1 cellular context compared by ENCODE assay signal in genomic region chr7:26187380-26188290, GRCh38.
TF ChIP-seq lines count a peak whose summit lies in the region.

No MANE protein-coding gene starts in this region.

TF ChIP-seq in GM12878, 131 proteins besides CTCF, POLR2A, EP300 and RAD21 (continued from another document):
- TF ChIP-seq E2F4 (IDR thresholded peaks at IDR 0.05; ENCODE audit: low read depth, low read length), result no peak
- TF ChIP-seq, protein P1, sequence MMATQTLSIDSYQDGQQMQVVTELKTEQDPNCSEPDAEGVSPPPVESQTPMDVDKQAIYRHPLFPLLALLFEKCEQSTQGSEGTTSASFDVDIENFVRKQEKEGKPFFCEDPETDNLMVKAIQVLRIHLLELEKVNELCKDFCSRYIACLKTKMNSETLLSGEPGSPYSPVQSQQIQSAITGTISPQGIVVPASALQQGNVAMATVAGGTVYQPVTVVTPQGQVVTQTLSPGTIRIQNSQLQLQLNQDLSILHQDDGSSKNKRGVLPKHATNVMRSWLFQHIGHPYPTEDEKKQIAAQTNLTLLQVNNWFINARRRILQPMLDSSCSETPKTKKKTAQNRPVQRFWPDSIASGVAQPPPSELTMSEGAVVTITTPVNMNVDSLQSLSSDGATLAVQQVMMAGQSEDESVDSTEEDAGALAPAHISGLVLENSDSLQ (IDR thresholded peaks at IDR 0.05), result no peak
- no peak for TF ChIP-seq GATAD2B (conservative IDR thresholded peaks at IDR 0.05; ENCODE audit: low read depth)
- TF ChIP-seq MYC (IDR thresholded peaks at IDR 0.05; ENCODE audit: insufficient read depth, insufficient read length, insufficient replicate concordance, low read length, severe bottlenecking), result no peak
- TF ChIP-seq, protein P2, sequence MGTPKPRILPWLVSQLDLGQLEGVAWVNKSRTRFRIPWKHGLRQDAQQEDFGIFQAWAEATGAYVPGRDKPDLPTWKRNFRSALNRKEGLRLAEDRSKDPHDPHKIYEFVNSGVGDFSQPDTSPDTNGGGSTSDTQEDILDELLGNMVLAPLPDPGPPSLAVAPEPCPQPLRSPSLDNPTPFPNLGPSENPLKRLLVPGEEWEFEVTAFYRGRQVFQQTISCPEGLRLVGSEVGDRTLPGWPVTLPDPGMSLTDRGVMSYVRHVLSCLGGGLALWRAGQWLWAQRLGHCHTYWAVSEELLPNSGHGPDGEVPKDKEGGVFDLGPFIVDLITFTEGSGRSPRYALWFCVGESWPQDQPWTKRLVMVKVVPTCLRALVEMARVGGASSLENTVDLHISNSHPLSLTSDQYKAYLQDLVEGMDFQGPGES (IDR thresholded peaks at IDR 0.05), result no peak
- no peak for TF ChIP-seq STAT3 (IDR thresholded peaks at IDR 0.05; ENCODE audit: low read depth, low read length)
- TF ChIP-seq PAX8 (IDR thresholded peaks at IDR 0.05), result no peak
- no peak; the same call in none of the 2 replicates for TF ChIP-seq ZBTB4 (CRISPR knock-in tag; IDR thresholded peaks at IDR 0.05)
- TF ChIP-seq RELA (IDR thresholded peaks at IDR 0.05; ENCODE audit: borderline replicate concordance, partially characterized antibody), result no peak
- TF ChIP-seq, protein P3, sequence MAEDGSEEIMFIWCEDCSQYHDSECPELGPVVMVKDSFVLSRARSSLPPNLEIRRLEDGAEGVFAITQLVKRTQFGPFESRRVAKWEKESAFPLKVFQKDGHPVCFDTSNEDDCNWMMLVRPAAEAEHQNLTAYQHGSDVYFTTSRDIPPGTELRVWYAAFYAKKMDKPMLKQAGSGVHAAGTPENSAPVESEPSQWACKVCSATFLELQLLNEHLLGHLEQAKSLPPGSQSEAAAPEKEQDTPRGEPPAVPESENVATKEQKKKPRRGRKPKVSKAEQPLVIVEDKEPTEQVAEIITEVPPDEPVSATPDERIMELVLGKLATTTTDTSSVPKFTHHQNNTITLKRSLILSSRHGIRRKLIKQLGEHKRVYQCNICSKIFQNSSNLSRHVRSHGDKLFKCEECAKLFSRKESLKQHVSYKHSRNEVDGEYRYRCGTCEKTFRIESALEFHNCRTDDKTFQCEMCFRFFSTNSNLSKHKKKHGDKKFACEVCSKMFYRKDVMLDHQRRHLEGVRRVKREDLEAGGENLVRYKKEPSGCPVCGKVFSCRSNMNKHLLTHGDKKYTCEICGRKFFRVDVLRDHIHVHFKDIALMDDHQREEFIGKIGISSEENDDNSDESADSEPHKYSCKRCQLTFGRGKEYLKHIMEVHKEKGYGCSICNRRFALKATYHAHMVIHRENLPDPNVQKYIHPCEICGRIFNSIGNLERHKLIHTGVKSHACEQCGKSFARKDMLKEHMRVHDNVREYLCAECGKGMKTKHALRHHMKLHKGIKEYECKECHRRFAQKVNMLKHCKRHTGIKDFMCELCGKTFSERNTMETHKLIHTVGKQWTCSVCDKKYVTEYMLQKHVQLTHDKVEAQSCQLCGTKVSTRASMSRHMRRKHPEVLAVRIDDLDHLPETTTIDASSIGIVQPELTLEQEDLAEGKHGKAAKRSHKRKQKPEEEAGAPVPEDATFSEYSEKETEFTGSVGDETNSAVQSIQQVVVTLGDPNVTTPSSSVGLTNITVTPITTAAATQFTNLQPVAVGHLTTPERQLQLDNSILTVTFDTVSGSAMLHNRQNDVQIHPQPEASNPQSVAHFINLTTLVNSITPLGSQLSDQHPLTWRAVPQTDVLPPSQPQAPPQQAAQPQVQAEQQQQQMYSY (CRISPR knock-in tag; IDR thresholded peaks at IDR 0.05), result no peak; the same call in 1 of the 2 replicates
- TF ChIP-seq FOXK2 (IDR thresholded peaks at IDR 0.05), result no peak
- TF ChIP-seq SUPT20H (IDR thresholded peaks at IDR 0.05; ENCODE audit: borderline replicate concordance, control insufficient read depth, low read depth, low read length), result no peak
- TF ChIP-seq SMARCA5 (IDR thresholded peaks at IDR 0.05), result no peak
- no peak for TF ChIP-seq ESRRA (IDR thresholded peaks at IDR 0.05; ENCODE audit: low read length)
- TF ChIP-seq WRNIP1 (IDR thresholded peaks at IDR 0.05; ENCODE audit: borderline replicate concordance, low read depth, low read length), result no peak
- TF ChIP-seq SREBF2 (IDR thresholded peaks at IDR 0.05; ENCODE audit: low read length), result no peak
- TF ChIP-seq YBX1 (IDR thresholded peaks at IDR 0.05), result no peak
- peak; percentile 3; the same call in 1 of the 2 replicates for TF ChIP-seq BCL11A (IDR thresholded peaks at IDR 0.05; ENCODE audit: low read depth, low read length)
- TF ChIP-seq CBX3 (IDR thresholded peaks at IDR 0.05; ENCODE audit: borderline replicate concordance, low read depth), result no peak
